21 cellular contexts compared by ENCODE assay signal in genomic region chr15:95363636-95364035, GRCh38.
"Had no signal": no experiment of that assay in that cellular context is flagged by ENCODE, and none has a peak within 500 bp of the region (broad histone marks: within the 10 kb centered on the region; RNA-seq: fewer than 3 reads in every experiment).

No MANE protein-coding gene starts in this region.

- ATAC-seq: activated CD4-positive, alpha-beta T cell treated with anti-CD3 and anti-CD28 coated beads for 36 hours; esophagus mucosa; heart right ventricle; left lobe of liver; stimulated activated naive B cell treated with anti-CD40 and anti-IgM and Interleukin-4, amounts not matched to agents 10 μg/mL and 1 μg/mL and 100 μg/mL, for 72 hours had no signal

- H3K4me2 ChIP-seq: neural progenitor cell had no signal

- H2AFZ ChIP-seq: neural progenitor cell had no signal

- H3K27me3 Mint-ChIP-seq: activated CD4-positive, alpha-beta memory T cell treated with anti-CD3 and anti-CD28 coated beads, Interleukin-2, amount 10 ng/mL, durations not matched to agents 7 days and 5 days; memory B cell; stimulated activated naive B cell treated with anti-CD40 and anti-IgM and Interleukin-4, amounts not matched to agents 10 μg/mL and 1 μg/mL and 100 μg/mL, for 72 hours had no signal

- H3K9me3 ChIP-seq: transverse colon had no signal

- H3K4me1 Mint-ChIP-seq: activated CD4-positive, alpha-beta memory T cell treated with anti-CD3 and anti-CD28 coated beads, Interleukin-2, amount 10 ng/mL, durations not matched to agents 7 days and 5 days; activated CD4-positive, alpha-beta T cell treated with anti-CD3 and anti-CD28 coated beads for 36 hours; memory B cell; stimulated activated naive B cell treated with anti-CD40 and anti-IgM and Interleukin-4, amounts not matched to agents 10 μg/mL and 1 μg/mL and 100 μg/mL, for 72 hours had no signal

- FAIRE-seq: frontal cortex had no signal

- H3K27me3 ChIP-seq: brain microvascular endothelial cell, heart right ventricle, neural progenitor cell, transverse colon had no signal

- H3K4me3 Mint-ChIP-seq: activated CD4-positive, alpha-beta memory T cell treated with anti-CD3 and anti-CD28 coated beads, Interleukin-2, amount 10 ng/mL, durations not matched to agents 7 days and 5 days; activated CD4-positive, alpha-beta T cell treated with anti-CD3 and anti-CD28 coated beads for 36 hours; activated naive CD8-positive, alpha-beta T cell; memory B cell; neural progenitor cell; stimulated activated naive B cell treated with anti-CD40 and anti-IgM and Interleukin-4, amounts not matched to agents 10 μg/mL and 1 μg/mL and 100 μg/mL, for 72 hours had no signal

- H3K36me3 ChIP-seq: brain microvascular endothelial cell, heart right ventricle, neural progenitor cell, transverse colon, WERI-Rb-1 had no signal

- H3K4me3 ChIP-seq: dorsolateral prefrontal cortex, heart right ventricle, neural progenitor cell, transverse colon had no signal

- H3K9ac ChIP-seq: neural progenitor cell had no signal

- H3K27ac ChIP-seq: brain microvascular endothelial cell, dorsolateral prefrontal cortex, neural progenitor cell, transverse colon, WERI-Rb-1 had no signal

- H3K4me1 ChIP-seq: transverse colon had no signal

- H3K36me3 Mint-ChIP-seq: memory B cell; stimulated activated naive B cell treated with anti-CD40 and anti-IgM and Interleukin-4, amounts not matched to agents 10 μg/mL and 1 μg/mL and 100 μg/mL, for 72 hours had no signal

- H3K27ac Mint-ChIP-seq: activated CD4-positive, alpha-beta memory T cell treated with anti-CD3 and anti-CD28 coated beads, Interleukin-2, amount 10 ng/mL, durations not matched to agents 7 days and 5 days; activated CD4-positive, alpha-beta T cell treated with anti-CD3 and anti-CD28 coated beads for 36 hours; activated naive CD8-positive, alpha-beta T cell; memory B cell; neural progenitor cell; stimulated activated naive B cell treated with anti-CD40 and anti-IgM and Interleukin-4, amounts not matched to agents 10 μg/mL and 1 μg/mL and 100 μg/mL, for 72 hours had no signal

- DNase-seq: activated CD4-positive, alpha-beta memory T cell treated with anti-CD3 and anti-CD28 coated beads, Interleukin-2, amount 10 ng/mL, durations not matched to agents 7 days and 5 days; activated CD4-positive, alpha-beta T cell treated with anti-CD3 and anti-CD28 coated beads for 36 hours; activated gamma-delta T cell; activated T-cell treated with anti-CD3 and anti-CD28 coated beads, Interleukin-2, amount 50 U/mL, for 48 hours; brain microvascular endothelial cell; cerebellar nuclear complex; dorsolateral prefrontal cortex; heart right ventricle; islet precursor cell; stimulated activated CD4-positive, alpha-beta T cell treated with anti-CD3 and anti-CD28 coated beads, Interleukin-2, amount 100 ng/mL, for 24 hours; stimulated activated naive B cell treated with anti-CD40 and anti-IgM and Interleukin-4, amounts not matched to agents 10 μg/mL and 1 μg/mL and 100 μg/mL, for 72 hours; substantia nigra; T-helper 9 cell; transverse colon; WERI-Rb-1 had no signal
